In the genomic region with DNA sequence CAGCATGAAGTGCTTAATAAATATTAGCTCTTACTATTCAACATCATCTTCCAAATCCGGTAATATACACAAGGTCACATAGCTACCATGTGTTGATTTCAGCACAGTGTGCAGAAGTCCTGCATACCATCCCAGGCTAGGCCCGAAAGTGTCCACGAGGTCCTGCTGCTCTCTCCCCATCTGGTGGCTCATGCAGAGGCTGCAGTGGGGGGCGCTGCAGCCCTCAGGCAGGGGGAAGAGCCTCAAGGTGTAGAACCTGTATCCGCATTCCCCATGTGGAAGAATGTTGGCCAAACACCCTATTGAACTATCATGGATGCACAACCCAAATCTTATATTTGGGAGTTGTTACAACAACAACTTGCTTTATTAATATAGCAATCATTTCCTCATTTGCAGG, we compare ENCODE assay signal across 5 cellular contexts.
"Had no signal": no experiment of that assay in that cellular context is flagged by ENCODE, and none has a peak within 500 bp of the region (broad histone marks: within the 10 kb centered on the region; RNA-seq: fewer than 3 reads in every experiment).

No MANE protein-coding gene starts in this region.

- H3K4me3 ChIP-seq: K562 had no signal

- ATAC-seq: K562 had no signal

- DNase-seq: GOT3, HCEC 1CT, IMR-90, KG1 had no signal
